12 cellular contexts compared by ENCODE assay signal in the genomic region with DNA sequence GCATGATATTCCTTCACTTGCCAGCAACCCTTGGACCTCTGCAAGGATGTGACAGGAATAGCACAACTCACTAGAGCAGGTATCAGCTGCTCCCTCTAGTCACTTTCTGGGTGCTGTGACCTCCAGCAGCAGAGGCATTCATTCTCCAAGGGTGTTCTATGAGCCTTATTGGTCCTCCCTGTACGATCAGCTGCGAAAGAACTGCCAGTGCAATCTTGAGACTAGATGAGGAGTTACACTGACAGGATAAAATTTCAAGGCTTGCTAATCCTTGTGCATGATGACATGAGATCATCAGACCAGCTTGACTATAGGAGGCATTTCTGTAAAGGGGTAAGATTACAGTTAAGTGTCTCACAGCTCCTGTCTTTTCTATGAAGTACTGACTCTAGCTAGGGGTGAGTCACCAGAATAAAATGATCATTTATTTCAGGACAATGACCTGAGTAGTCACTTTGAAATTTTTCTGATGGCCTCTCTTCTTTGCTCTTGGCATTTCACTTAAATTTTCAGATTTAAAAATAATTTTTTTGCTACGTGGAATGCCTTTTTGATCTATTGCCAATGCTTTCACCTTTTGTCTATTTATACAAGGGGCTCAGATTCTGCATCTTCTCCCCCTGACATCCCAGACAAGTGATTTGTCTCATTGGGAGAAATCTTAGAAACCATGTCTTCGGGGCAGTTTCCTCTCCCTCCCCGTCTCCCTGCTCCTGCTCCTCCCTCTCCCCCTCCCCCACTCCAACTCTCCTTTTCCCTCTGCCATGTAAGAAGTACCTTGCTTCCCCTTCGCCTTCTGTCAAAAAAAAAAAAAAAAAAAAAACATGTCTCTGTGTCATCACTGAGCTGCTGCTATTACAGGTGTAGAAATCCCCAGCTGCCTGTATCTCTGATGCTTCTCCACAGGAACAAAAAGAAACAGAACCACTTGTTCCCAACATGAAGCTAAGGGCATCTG. TPM values are rescaled to one million over a fixed set of nuclear protein-coding genes. Genes with fewer than 3 reads are reported as not detected.
DNase-seq lines count a peak whose midpoint lies in the region; ATAC-seq, FAIRE-seq and TF ChIP-seq lines count a peak whose summit lies in the region.
"Had no signal": no experiment of that assay in that cellular context is flagged by ENCODE, and none has a peak within 500 bp of the region (broad histone marks: within the 10 kb centered on the region; RNA-seq: fewer than 3 reads in every experiment).

No MANE protein-coding gene starts in this region.

- FAIRE-seq in H54 (lab: Jason Lieb, UNC), result peak; percentile 98

- H3K27ac Mint-ChIP-seq in activated T-cell treated with anti-CD3 and anti-CD28 coated beads, Interleukin-2, amount 50 U/mL, for 24 hours, result no peak overlapping the region
- H3K27ac Mint-ChIP-seq: activated CD8-positive, alpha-beta T cell treated with anti-CD3 and anti-CD28 coated beads, Interleukin-2, amount 10 ng/mL, durations not matched to agents 7 days and 5 days; stimulated activated naive B cell treated with anti-CD40 and anti-IgM and Interleukin-4, amounts not matched to agents 10 μg/mL and 1 μg/mL and 100 μg/mL, for 72 hours had no signal

- H3K4me1 Mint-ChIP-seq in activated T-cell treated with anti-CD3 and anti-CD28 coated beads, Interleukin-2, amount 50 U/mL, for 24 hours (ENCODE audit: low read depth), result no peaks in the 10 kb centered on the region
- H3K4me1 Mint-ChIP-seq: stimulated activated naive B cell treated with anti-CD40 and anti-IgM and Interleukin-4, amounts not matched to agents 10 μg/mL and 1 μg/mL and 100 μg/mL, for 72 hours had no signal

- no peak overlapping the region for H3K4me3 Mint-ChIP-seq in activated T-cell treated with anti-CD3 and anti-CD28 coated beads, Interleukin-2, amount 50 U/mL, for 24 hours
- H3K4me3 Mint-ChIP-seq: activated CD8-positive, alpha-beta T cell treated with anti-CD3 and anti-CD28 coated beads, Interleukin-2, amount 10 ng/mL, durations not matched to agents 7 days and 5 days; IgD-negative memory B cell; stimulated activated naive B cell treated with anti-CD40 and anti-IgM and Interleukin-4, amounts not matched to agents 10 μg/mL and 1 μg/mL and 100 μg/mL, for 72 hours had no signal

- DNase-seq in H54 (ENCODE audit: insufficient read length, low spot score) (peak; percentile 69), RKO (ENCODE audit: low spot score) (peak; percentile 68), fibroblast of the aortic adventitia (ENCODE audit: low read depth) (peak; percentile 47), renal cortical epithelial cell (ENCODE audit: low read depth) (peak; percentile 79), vagina (ENCODE audit: extremely low spot score in 2 of 2) (no peak)
- DNase-seq in activated T-cell treated with anti-CD3 and anti-CD28 coated beads, Interleukin-2, amount 50 U/mL, for 24 hours, result no peak
- no peak for DNase-seq in activated T-cell treated with anti-CD3 and anti-CD28 coated beads, Interleukin-2, amount 50 U/mL, for 48 hours
- DNase-seq: activated CD8-positive, alpha-beta T cell treated with anti-CD3 and anti-CD28 coated beads, Interleukin-2, amount 10 ng/mL, durations not matched to agents 7 days and 5 days; stimulated activated naive B cell treated with anti-CD40 and anti-IgM and Interleukin-4, amounts not matched to agents 10 μg/mL and 1 μg/mL and 100 μg/mL, for 72 hours had no signal

- no peaks in the 10 kb centered on the region for H3K27me3 Mint-ChIP-seq in activated T-cell treated with anti-CD3 and anti-CD28 coated beads, Interleukin-2, amount 50 U/mL, for 24 hours

- intact Hi-C loops in vagina (cut with DNase I), result no loop called here

- no peaks in the 10 kb centered on the region for H3K36me3 Mint-ChIP-seq in activated T-cell treated with anti-CD3 and anti-CD28 coated beads, Interleukin-2, amount 50 U/mL, for 24 hours (ENCODE audit: low read depth)
- H3K36me3 Mint-ChIP-seq: stimulated activated naive B cell treated with anti-CD40 and anti-IgM and Interleukin-4, amounts not matched to agents 10 μg/mL and 1 μg/mL and 100 μg/mL, for 72 hours had no signal

- H3K27me3 ChIP-seq in vagina, result no peaks in the 10 kb centered on the region

- H3K9me3 ChIP-seq in vagina, result no peaks in the 10 kb centered on the region
- H3K9me3 ChIP-seq: prostate gland had no signal

- H3K36me3 ChIP-seq in vagina, result peaks cover 0 to 19% of the 10 kb centered on the region in 2 donors
- H3K36me3 ChIP-seq: prostate gland had no signal

- no peak for TF ChIP-seq CTCF in fibroblast of the aortic adventitia (IDR thresholded peaks at IDR 0.05; ENCODE audit: insufficient read depth, low read length)
- no peak for TF ChIP-seq CTCF in vagina (IDR thresholded peaks at IDR 0.05)

- H3K4me1 ChIP-seq in vagina, result no peaks in the 10 kb centered on the region
- H3K4me1 ChIP-seq: prostate gland had no signal

- ATAC-seq in GM19455 (IDR thresholded peaks at IDR 0.05; ENCODE audit: unreplicated experiment), result no peak
- ATAC-seq: activated CD8-positive, alpha-beta T cell treated with anti-CD3 and anti-CD28 coated beads, Interleukin-2, amount 10 ng/mL, durations not matched to agents 7 days and 5 days; stimulated activated naive B cell treated with anti-CD40 and anti-IgM and Interleukin-4, amounts not matched to agents 10 μg/mL and 1 μg/mL and 100 μg/mL, for 72 hours had no signal

- H3K4me3 ChIP-seq in fibroblast of the aortic adventitia (ENCODE audit: low read depth, low read length) (no peak overlapping the region), vagina (no peak overlapping the region)
- H3K4me3 ChIP-seq: prostate gland had no signal

- H3K27ac ChIP-seq in vagina, result no peak overlapping the region
- H3K27ac ChIP-seq: prostate gland had no signal

- no peaks in the 10 kb centered on the region for H3K9me3 Mint-ChIP-seq in activated T-cell treated with anti-CD3 and anti-CD28 coated beads, Interleukin-2, amount 50 U/mL, for 24 hours
- H3K9me3 Mint-ChIP-seq: IgD-negative memory B cell; stimulated activated naive B cell treated with anti-CD40 and anti-IgM and Interleukin-4, amounts not matched to agents 10 μg/mL and 1 μg/mL and 100 μg/mL, for 72 hours had no signal

- TF ChIP-seq POLR2A in H54 (IDR thresholded peaks at IDR 0.05; ENCODE audit: low read depth, low read length) (no peak), vagina (IDR thresholded peaks at IDR 0.05) (no peak)

RNA-seq across cellular contexts. Expression of a gene that starts 49.2 kb away (rescaled TPM):
- total RNA-seq in fibroblast of the aortic adventitia (ENCODE audit: low replicate concordance) (0.08 and 0.18 TPM in 2 replicates), renal cortical epithelial cell (not detected in 2 replicates), vagina (3.9 TPM)
- total RNA-seq: activated CD8-positive, alpha-beta T cell treated with anti-CD3 and anti-CD28 coated beads, Interleukin-2, amount 10 ng/mL, durations not matched to agents 7 days and 5 days had no signal

Comparison
In these comparisons a context has a peak if more than half of its experiments do, and no peak if none do; other contexts are left out.
1. DNase-seq: peak in H54 (single experiment), RKO (single experiment), fibroblast of the aortic adventitia (single experiment) and renal cortical epithelial cell (single experiment); none in activated T-cell treated with anti-CD3 and anti-CD28 coated beads, Interleukin-2, amount 50 U/mL, for 24 hours (single experiment), activated T-cell treated with anti-CD3 and anti-CD28 coated beads, Interleukin-2, amount 50 U/mL, for 48 hours (0 of 2) and vagina (0 of 2).